Comparison of ENCODE assay signal across 27 cellular contexts in genomic region chr1:221812905-221813597, GRCh38.
"Had no signal": no experiment of that assay in that cellular context is flagged by ENCODE, and none has a peak within 500 bp of the region (broad histone marks: within the 10 kb centered on the region; RNA-seq: fewer than 3 reads in every experiment).

No MANE protein-coding gene starts in this region.

- DNase-seq: islet precursor cell; left ventricle myocardium inferior; mesendoderm; naive B cell; natural killer cell; nephron progenitor cell; occipital lobe; right lobe of liver; stimulated activated CD4-positive, alpha-beta T cell treated with anti-CD3 and anti-CD28 coated beads, Interleukin-1b, Interleukin-23, amount 100 ng/mL, for 48 hours; stimulated activated CD4-positive, alpha-beta T cell treated with anti-CD3 and anti-CD28 coated beads, Interleukin-2, amount 100 ng/mL, for 48 hours; stimulated activated CD4-positive, alpha-beta T cell treated with anti-CD3 and anti-CD28 coated beads, Interleukin-4, amount 100 ng/mL, for 4 hours; stimulated activated CD8-positive, alpha-beta memory T cell treated with anti-CD3 and anti-CD28 coated beads, Interleukin-4, amount 100 ng/mL, for 48 hours; stimulated activated naive CD8-positive, alpha-beta T cell treated with anti-CD3 and anti-CD28 coated beads, Interleukin-15, Interleukin-2, amounts not matched to agents 100 U/mL and 50 U/mL, for 24 hours; stomach; testis; thyroid gland; transverse colon; upper lobe of left lung had no signal

- H3K27me3 Mint-ChIP-seq: naive B cell; stimulated activated memory B cell treated with anti-CD40 and anti-IgM and Interleukin-4, amounts not matched to agents 10 μg/mL and 1 μg/mL and 100 μg/mL, for 72 hours had no signal

- ATAC-seq: natural killer cell; right lobe of liver; stimulated activated memory B cell treated with anti-CD40 and anti-IgM and Interleukin-4, amounts not matched to agents 10 μg/mL and 1 μg/mL and 100 μg/mL, for 72 hours; stimulated activated naive CD8-positive, alpha-beta T cell treated with anti-CD3 and anti-CD28 coated beads, Interleukin-15, Interleukin-2, amounts not matched to agents 100 U/mL and 50 U/mL, for 24 hours had no signal

- H3K4me1 Mint-ChIP-seq: nephron progenitor cell, neural progenitor cell had no signal

- H3K27ac Mint-ChIP-seq: mesothelial cell of epicardium; naive B cell; natural killer cell; nephron progenitor cell; neural progenitor cell; stimulated activated memory B cell treated with anti-CD40 and anti-IgM and Interleukin-4, amounts not matched to agents 10 μg/mL and 1 μg/mL and 100 μg/mL, for 72 hours had no signal

- H3K36me3 Mint-ChIP-seq: mesothelial cell of epicardium; naive B cell; natural killer cell; neural progenitor cell; stimulated activated memory B cell treated with anti-CD40 and anti-IgM and Interleukin-4, amounts not matched to agents 10 μg/mL and 1 μg/mL and 100 μg/mL, for 72 hours had no signal

- H3K9me3 Mint-ChIP-seq: natural killer cell, nephron progenitor cell, neural progenitor cell had no signal

- H3K9me3 ChIP-seq: neutrophil, right atrium auricular region, right lobe of liver, stomach, testis, thyroid gland, transverse colon, upper lobe of left lung, vagina had no signal

- H3K27ac ChIP-seq: left ventricle myocardium inferior, neural progenitor cell, neutrophil, parathyroid adenoma, right atrium auricular region, right lobe of liver, stomach, testis, thyroid gland, transverse colon, upper lobe of left lung, vagina had no signal

- H3K4me3 Mint-ChIP-seq: mesothelial cell of epicardium; naive B cell; natural killer cell; nephron progenitor cell; neural progenitor cell; stimulated activated memory B cell treated with anti-CD40 and anti-IgM and Interleukin-4, amounts not matched to agents 10 μg/mL and 1 μg/mL and 100 μg/mL, for 72 hours had no signal

- H3K36me3 ChIP-seq: left ventricle myocardium inferior, neural progenitor cell, neutrophil, right atrium auricular region, right lobe of liver, stomach, thyroid gland, transverse colon, upper lobe of left lung, vagina had no signal

- H3K4me1 ChIP-seq: left ventricle myocardium inferior, neural progenitor cell, parathyroid adenoma, right atrium auricular region, right lobe of liver, stomach, testis, thyroid gland, transverse colon, vagina had no signal

- H3K4me3 ChIP-seq: left ventricle myocardium inferior, lung, neural progenitor cell, right atrium auricular region, right lobe of liver, smooth muscle cell, stomach, testis, thyroid gland, transverse colon, upper lobe of left lung, vagina had no signal
